Comparison of ENCODE assay signal across 34 cellular contexts in the genomic region with DNA sequence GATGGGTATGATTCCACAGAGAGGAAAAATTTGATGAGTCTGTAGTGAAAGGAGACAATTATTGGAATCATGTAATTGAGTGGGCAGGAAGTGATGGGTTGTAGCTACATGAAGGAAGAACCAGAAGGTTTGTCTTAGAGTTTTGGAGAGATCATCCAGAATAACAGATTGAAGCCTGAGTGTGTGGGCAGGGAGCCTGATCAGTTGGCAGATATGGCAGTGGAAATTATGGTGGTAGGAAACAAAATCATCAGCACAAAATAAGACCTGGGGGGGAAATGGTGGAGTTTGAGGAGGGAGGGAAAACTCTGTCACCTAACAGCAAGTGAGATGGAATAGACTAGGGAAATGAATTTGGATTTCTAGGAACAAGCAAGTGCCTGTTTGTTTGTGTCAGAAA.
"Had no signal": no experiment of that assay in that cellular context is flagged by ENCODE, and none has a peak within 500 bp of the region (broad histone marks: within the 10 kb centered on the region; RNA-seq: fewer than 3 reads in every experiment).

No MANE protein-coding gene starts in this region.

- H3K9me3 ChIP-seq: adrenal gland, body of pancreas, breast epithelium had no signal

- H3K27ac Mint-ChIP-seq: activated B cell treated with CpG ODN at 0.5 μM for 24 hours; activated CD4-positive, alpha-beta memory T cell treated with anti-CD3 and anti-CD28 coated beads for 36 hours; activated CD4-positive, alpha-beta T cell treated with anti-CD3 and anti-CD28 coated beads, Interleukin-2, amount 10 ng/mL, durations not matched to agents 24 days and 14 days; activated CD8-positive, alpha-beta T cell treated with anti-CD3 and anti-CD28 coated beads for 36 hours; activated naive CD4-positive, alpha-beta T cell treated with anti-CD3 and anti-CD28 coated beads for 36 hours; activated naive CD4-positive, alpha-beta T cell treated with anti-CD3 and anti-CD28 coated beads, Interleukin-2, amount 50 U/mL, for 72 hours; activated naive CD8-positive, alpha-beta T cell treated with anti-CD3 and anti-CD28 coated beads for 36 hours; activated T-cell treated with anti-CD3 and anti-CD28 coated beads, Interleukin-2, amount 50 U/mL, for 72 hours; activated T-helper 1 cell treated with anti-CD3 and anti-CD28 coated beads, Interleukin-12 subunit alpha, Interleukin-12 subunit beta, Interleukin-2, Interleukin-4 antibody, amounts not matched to agents 30 ng/mL and 10 ng/mL and 1 ng/mL, durations not matched to agents 14 hours and 24 hours and 36 hours; activated T-helper 17 cell treated with anti-CD3 and anti-CD28 coated beads, Interleukin-2, amount 50 U/mL, for 72 hours; T-helper 1 cell treated with Interleukin-12 subunit alpha and Interleukin-12 subunit beta and Interleukin-4 antibody, amounts not matched to agents 30 μg/mL and 1 μg/mL, for 36 hours; T-helper 2 cell treated with Interferon-gamma antibody and Interleukin-4, amounts not matched to agents 5 μg/mL and 100 μg/mL, for 36 hours had no signal

- H3K4me1 Mint-ChIP-seq: activated B cell treated with CpG ODN at 0.5 μM for 24 hours; activated CD4-positive, alpha-beta T cell treated with anti-CD3 and anti-CD28 coated beads, Interleukin-2, amount 10 ng/mL, durations not matched to agents 24 days and 14 days; activated naive CD8-positive, alpha-beta T cell treated with anti-CD3 and anti-CD28 coated beads for 36 hours; activated T-helper 17 cell treated with anti-CD3 and anti-CD28 coated beads, Interleukin-2, amount 50 U/mL, for 72 hours; central memory CD8-positive, alpha-beta T cell had no signal

- H3K4me3 ChIP-seq: adrenal gland, body of pancreas, breast epithelium had no signal

- DNase-seq: activated B cell treated with CpG ODN at 0.5 μM for 24 hours; activated CD4-positive, alpha-beta memory T cell treated with anti-CD3 and anti-CD28 coated beads for 36 hours; activated CD4-positive, alpha-beta T cell treated with anti-CD3 and anti-CD28 coated beads for 4 hours; activated CD4-positive, alpha-beta T cell treated with anti-CD3 and anti-CD28 coated beads, Interleukin-2, amount 10 ng/mL, durations not matched to agents 24 days and 14 days; activated CD4-positive, alpha-beta T cell treated with anti-CD3 and anti-CD28 coated beads, Interleukin-2, amount 50 U/mL, for 1 hour; activated CD4-positive, alpha-beta T cell treated with anti-CD3 and anti-CD28 coated beads, Interleukin-2, amount 50 U/mL, for 4 hours; activated CD4-positive, CD25-positive, alpha-beta regulatory T cell treated with anti-CD3 and anti-CD28 coated beads, Interleukin-2, amount 50 U/mL, for 72 hours; activated CD8-positive, alpha-beta memory T cell treated with anti-CD3 and anti-CD28 coated beads, Interleukin-2, amount 50 U/mL, for 4 hours; activated CD8-positive, alpha-beta T cell treated with anti-CD3 and anti-CD28 coated beads for 36 hours; activated effector memory CD4-positive, alpha-beta T cell treated with anti-CD3 and anti-CD28 coated beads, Interleukin-2, amount 50 U/mL, for 16 hours; activated gamma-delta T cell treated with Interleukin-2 at 50 U/mL for 16 hours; activated naive CD4-positive, alpha-beta T cell; activated naive CD4-positive, alpha-beta T cell treated with anti-CD3 and anti-CD28 coated beads for 36 hours; activated naive CD4-positive, alpha-beta T cell treated with anti-CD3 and anti-CD28 coated beads, Interleukin-2, amount 50 U/mL, for 16 hours; activated naive CD8-positive, alpha-beta T cell treated with anti-CD3 and anti-CD28 coated beads for 36 hours; activated T-cell treated with anti-CD3 and anti-CD28 coated beads for 4 hours; activated T-cell treated with anti-CD3 and anti-CD28 coated beads, Interleukin-2, amount 50 U/mL, for 1 hour; activated T-cell treated with anti-CD3 and anti-CD28 coated beads, Interleukin-2, amount 50 U/mL, for 4 hours; activated T-cell treated with anti-CD3 and anti-CD28 coated beads, Interleukin-2, amount 50 U/mL, for 72 hours; adrenal gland; amniotic stem cell; aorta; body of pancreas; brain microvascular endothelial cell; T-helper 2 cell; T-helper 9 cell had no signal

- H3K36me3 ChIP-seq: adrenal gland, brain microvascular endothelial cell, breast epithelium had no signal

- H3K4me1 ChIP-seq: adrenal gland, body of pancreas, breast epithelium had no signal

- H3K36me3 Mint-ChIP-seq: activated CD4-positive, alpha-beta memory T cell treated with anti-CD3 and anti-CD28 coated beads for 36 hours; activated naive CD4-positive, alpha-beta T cell treated with anti-CD3 and anti-CD28 coated beads, Interleukin-2, amount 50 U/mL, for 72 hours; activated naive CD8-positive, alpha-beta T cell treated with anti-CD3 and anti-CD28 coated beads for 36 hours had no signal

- H3K4me3 Mint-ChIP-seq: activated B cell treated with CpG ODN at 0.5 μM for 24 hours; activated CD4-positive, alpha-beta memory T cell treated with anti-CD3 and anti-CD28 coated beads for 36 hours; activated CD4-positive, alpha-beta T cell treated with anti-CD3 and anti-CD28 coated beads, Interleukin-2, amount 10 ng/mL, durations not matched to agents 24 days and 14 days; activated CD8-positive, alpha-beta T cell treated with anti-CD3 and anti-CD28 coated beads for 36 hours; activated naive CD4-positive, alpha-beta T cell treated with anti-CD3 and anti-CD28 coated beads for 36 hours; activated naive CD8-positive, alpha-beta T cell treated with anti-CD3 and anti-CD28 coated beads for 36 hours; activated T-cell treated with anti-CD3 and anti-CD28 coated beads, Interleukin-2, amount 50 U/mL, for 4 hours; activated T-cell treated with anti-CD3 and anti-CD28 coated beads, Interleukin-2, amount 50 U/mL, for 72 hours; activated T-helper 1 cell treated with anti-CD3 and anti-CD28 coated beads, Interleukin-12 subunit alpha, Interleukin-12 subunit beta, Interleukin-2, Interleukin-4 antibody, amounts not matched to agents 30 ng/mL and 10 ng/mL and 1 ng/mL, durations not matched to agents 14 hours and 24 hours and 36 hours; activated T-helper 17 cell treated with anti-CD3 and anti-CD28 coated beads, Interleukin-2, amount 50 U/mL, for 72 hours; central memory CD8-positive, alpha-beta T cell; T-helper 1 cell treated with Interleukin-12 subunit alpha and Interleukin-12 subunit beta and Interleukin-4 antibody, amounts not matched to agents 30 μg/mL and 1 μg/mL, for 36 hours; T-helper 2 cell treated with Interferon-gamma antibody and Interleukin-4, amounts not matched to agents 5 μg/mL and 100 μg/mL, for 36 hours had no signal

- ATAC-seq: activated CD8-positive, alpha-beta T cell treated with anti-CD3 and anti-CD28 coated beads for 36 hours; activated naive CD4-positive, alpha-beta T cell treated with anti-CD3 and anti-CD28 coated beads, Interleukin-2, amount 50 U/mL, for 72 hours; activated T-cell treated with anti-CD3 and anti-CD28 coated beads, Interleukin-2, amount 50 U/mL, for 4 hours; activated T-cell treated with anti-CD3 and anti-CD28 coated beads, Interleukin-2, amount 50 U/mL, for 72 hours; activated T-helper 17 cell treated with anti-CD3 and anti-CD28 coated beads, Interleukin-2, amount 50 U/mL, for 72 hours; body of pancreas had no signal

- H3K27me3 ChIP-seq: adrenal gland, body of pancreas, brain microvascular endothelial cell, breast epithelium had no signal

- H3K27me3 Mint-ChIP-seq: activated B cell treated with CpG ODN at 0.5 μM for 24 hours; activated CD4-positive, alpha-beta memory T cell treated with anti-CD3 and anti-CD28 coated beads for 36 hours; activated CD4-positive, alpha-beta T cell treated with anti-CD3 and anti-CD28 coated beads, Interleukin-2, amount 10 ng/mL, durations not matched to agents 24 days and 14 days; activated CD8-positive, alpha-beta T cell treated with anti-CD3 and anti-CD28 coated beads for 36 hours; activated naive CD8-positive, alpha-beta T cell treated with anti-CD3 and anti-CD28 coated beads for 36 hours; activated T-helper 17 cell treated with anti-CD3 and anti-CD28 coated beads, Interleukin-2, amount 50 U/mL, for 72 hours; central memory CD8-positive, alpha-beta T cell had no signal

- H3K9me3 Mint-ChIP-seq: activated CD4-positive, alpha-beta T cell treated with anti-CD3 and anti-CD28 coated beads, Interleukin-2, amount 10 ng/mL, durations not matched to agents 24 days and 14 days; activated T-helper 1 cell treated with anti-CD3 and anti-CD28 coated beads, Interleukin-12 subunit alpha, Interleukin-12 subunit beta, Interleukin-2, Interleukin-4 antibody, amounts not matched to agents 30 ng/mL and 10 ng/mL and 1 ng/mL, durations not matched to agents 14 hours and 24 hours and 36 hours; T-helper 1 cell treated with Interleukin-12 subunit alpha and Interleukin-12 subunit beta and Interleukin-4 antibody, amounts not matched to agents 30 μg/mL and 1 μg/mL, for 36 hours; T-helper 2 cell treated with Interferon-gamma antibody and Interleukin-4, amounts not matched to agents 5 μg/mL and 100 μg/mL, for 36 hours had no signal

- H3K27ac ChIP-seq: adrenal gland, body of pancreas, brain microvascular endothelial cell, breast epithelium, VCaP had no signal
